In genomic region chr16:30456302-30456701, GRCh38 we compare ENCODE assay signal across 17 cellular contexts. TPM values are rescaled to one million over a fixed set of nuclear protein-coding genes. Genes with fewer than 3 reads are reported as not detected.
A peak's percentile ranks its signal among the peaks of the same experiment; 100 is the strongest.
DNase-seq lines count a peak whose midpoint lies in the region; ATAC-seq lines count a peak whose summit lies in the region.
"Had no signal": no experiment of that assay in that cellular context is flagged by ENCODE, and none has a peak within 500 bp of the region (broad histone marks: within the 10 kb centered on the region; RNA-seq: fewer than 3 reads in every experiment).

No MANE protein-coding gene starts in this region.

- peaks cover 5% of the 10 kb centered on the region for H3K36me3 Mint-ChIP-seq in T-helper 1 cell treated with Interleukin-12 subunit alpha and Interleukin-12 subunit beta and Interleukin-4 antibody, amounts not matched to agents 30 μg/mL and 1 μg/mL, for 36 hours (ENCODE audit: low read depth)
- no peaks in the 10 kb centered on the region for H3K36me3 Mint-ChIP-seq in stimulated activated naive CD8-positive, alpha-beta T cell treated with anti-CD3 and anti-CD28 coated beads, Interleukin-15, Interleukin-2, amounts not matched to agents 100 ng/mL and 50 ng/mL, for 24 hours (ENCODE audit: low read depth)
- peaks cover 2% of the 10 kb centered on the region for H3K36me3 Mint-ChIP-seq in activated naive CD8-positive, alpha-beta T cell treated with anti-CD3 and anti-CD28 coated beads for 36 hours

- H3K9me3 Mint-ChIP-seq in T-helper 1 cell treated with Interleukin-12 subunit alpha and Interleukin-12 subunit beta and Interleukin-4 antibody, amounts not matched to agents 30 μg/mL and 1 μg/mL, for 36 hours, result no peaks in the 10 kb centered on the region
- H3K9me3 Mint-ChIP-seq in stimulated activated naive CD8-positive, alpha-beta T cell treated with anti-CD3 and anti-CD28 coated beads, Interleukin-15, Interleukin-2, amounts not matched to agents 100 ng/mL and 50 ng/mL, for 24 hours, result no peaks in the 10 kb centered on the region
- no peaks in the 10 kb centered on the region for H3K9me3 Mint-ChIP-seq in activated naive CD8-positive, alpha-beta T cell treated with anti-CD3 and anti-CD28 coated beads for 36 hours
- H3K9me3 Mint-ChIP-seq: GM23338 had no signal

- ATAC-seq in stimulated activated naive CD8-positive, alpha-beta T cell treated with anti-CD3 and anti-CD28 coated beads, Interleukin-15, Interleukin-2, amounts not matched to agents 100 U/mL and 50 U/mL, for 24 hours, result no peak
- ATAC-seq: GM23338, lower lobe of right lung, psoas muscle had no signal

- DNase-seq in T-helper 1 cell, result no peak
- no peak for DNase-seq in stimulated activated naive CD8-positive, alpha-beta T cell treated with anti-CD3 and anti-CD28 coated beads, Interleukin-15, Interleukin-2, amounts not matched to agents 100 U/mL and 50 U/mL, for 24 hours
- no peak for DNase-seq in activated naive CD8-positive, alpha-beta T cell treated with anti-CD3 and anti-CD28 coated beads for 36 hours
- no peak for DNase-seq in T1000 (lab: John Stamatoyannopoulos, UW)
- no peak for DNase-seq in cerebellum (ENCODE audit: low spot score)
- DNase-seq in NCI-H1694 (lab: John Stamatoyannopoulos, UW), result no peak
- DNase-seq: activated CD4-positive, alpha-beta T cell treated with anti-CD3 and anti-CD28 coated beads, Interleukin-2, amount 50 U/mL, for 1 hour; DMS79; Karpas-422; lower lobe of right lung; NCI-H187; psoas muscle; tibial artery had no signal

- H3K4me3 Mint-ChIP-seq in T-helper 1 cell treated with Interleukin-12 subunit alpha and Interleukin-12 subunit beta and Interleukin-4 antibody, amounts not matched to agents 30 μg/mL and 1 μg/mL, for 36 hours, result peak overlapping the region; percentile 17
- no peak overlapping the region for H3K4me3 Mint-ChIP-seq in stimulated activated naive CD8-positive, alpha-beta T cell treated with anti-CD3 and anti-CD28 coated beads, Interleukin-15, Interleukin-2, amounts not matched to agents 100 ng/mL and 50 ng/mL, for 24 hours
- H3K4me3 Mint-ChIP-seq in activated naive CD8-positive, alpha-beta T cell treated with anti-CD3 and anti-CD28 coated beads for 36 hours, result no peak overlapping the region
- H3K4me3 Mint-ChIP-seq: GM23338 had no signal

- peak overlapping the region; percentile 73 for H3K27ac Mint-ChIP-seq in T-helper 1 cell treated with Interleukin-12 subunit alpha and Interleukin-12 subunit beta and Interleukin-4 antibody, amounts not matched to agents 30 μg/mL and 1 μg/mL, for 36 hours
- H3K27ac Mint-ChIP-seq in stimulated activated naive CD8-positive, alpha-beta T cell treated with anti-CD3 and anti-CD28 coated beads, Interleukin-15, Interleukin-2, amounts not matched to agents 100 ng/mL and 50 ng/mL, for 24 hours, result peak overlapping the region; percentile 28
- H3K27ac Mint-ChIP-seq in activated naive CD8-positive, alpha-beta T cell treated with anti-CD3 and anti-CD28 coated beads for 36 hours, result peak overlapping the region; percentile 9
- H3K27ac Mint-ChIP-seq: GM23338 had no signal

- H3K4me1 Mint-ChIP-seq in T-helper 1 cell treated with Interleukin-12 subunit alpha and Interleukin-12 subunit beta and Interleukin-4 antibody, amounts not matched to agents 30 μg/mL and 1 μg/mL, for 36 hours (ENCODE audit: low read depth), result peaks cover 64% of the 10 kb centered on the region
- peaks cover 49% of the 10 kb centered on the region for H3K4me1 Mint-ChIP-seq in stimulated activated naive CD8-positive, alpha-beta T cell treated with anti-CD3 and anti-CD28 coated beads, Interleukin-15, Interleukin-2, amounts not matched to agents 100 ng/mL and 50 ng/mL, for 24 hours (ENCODE audit: low read depth)
- H3K4me1 Mint-ChIP-seq in activated naive CD8-positive, alpha-beta T cell treated with anti-CD3 and anti-CD28 coated beads for 36 hours, result peaks cover 55% of the 10 kb centered on the region

- H3K27me3 Mint-ChIP-seq in T-helper 1 cell treated with Interleukin-12 subunit alpha and Interleukin-12 subunit beta and Interleukin-4 antibody, amounts not matched to agents 30 μg/mL and 1 μg/mL, for 36 hours (ENCODE audit: low read depth), result no peaks in the 10 kb centered on the region
- no peaks in the 10 kb centered on the region for H3K27me3 Mint-ChIP-seq in stimulated activated naive CD8-positive, alpha-beta T cell treated with anti-CD3 and anti-CD28 coated beads, Interleukin-15, Interleukin-2, amounts not matched to agents 100 ng/mL and 50 ng/mL, for 24 hours
- H3K27me3 Mint-ChIP-seq in activated naive CD8-positive, alpha-beta T cell treated with anti-CD3 and anti-CD28 coated beads for 36 hours, result peaks cover 3% of the 10 kb centered on the region

RNA-seq across cellular contexts. Expression of gene SEPHS2, which starts 10.6 kb away (rescaled TPM):
- total RNA-seq in activated naive CD8-positive, alpha-beta T cell treated with anti-CD3 and anti-CD28 coated beads for 36 hours, result 10 to 100 TPM; 80.1 to 80.6 TPM
- total RNA-seq in cerebellum, result 5.8 TPM

RNA-seq across cellular contexts. Expression of gene ITGAL, which starts 16.2 kb away (rescaled TPM):
- total RNA-seq in activated naive CD8-positive, alpha-beta T cell treated with anti-CD3 and anti-CD28 coated beads for 36 hours, result 100 to 1,000 TPM; 233 to 235 TPM
- total RNA-seq in cerebellum, result 1.5 TPM
- total RNA-seq: fibroblast of lung had no signal

RNA-seq across cellular contexts. Expression of gene DCTPP1, which starts 26.5 kb away (rescaled TPM):
- 100 to 1,000 TPM; 181 to 183 TPM for total RNA-seq in activated naive CD8-positive, alpha-beta T cell treated with anti-CD3 and anti-CD28 coated beads for 36 hours
- total RNA-seq in cerebellum, result 11.3 TPM

RNA-seq across cellular contexts. Expression of gene ZNF771, which starts 48.9 kb away (rescaled TPM):
- total RNA-seq in activated naive CD8-positive, alpha-beta T cell treated with anti-CD3 and anti-CD28 coated beads for 36 hours, result 1 to 10 TPM; 4.2 to 5.2 TPM
- 9.0 TPM for total RNA-seq in cerebellum

Comparison
In these comparisons a context has a peak if more than half of its experiments do, and no peak if none do; other contexts are left out.
1. H3K27ac Mint-ChIP-seq: peak in every context shown above with its lines; median percentile 73 in T-helper 1 cell treated with Interleukin-12 subunit alpha and Interleukin-12 subunit beta and Interleukin-4 antibody, amounts not matched to agents 30 μg/mL and 1 μg/mL, for 36 hours; 28 in stimulated activated naive CD8-positive, alpha-beta T cell treated with anti-CD3 and anti-CD28 coated beads, Interleukin-15, Interleukin-2, amounts not matched to agents 100 ng/mL and 50 ng/mL, for 24 hours; 9 in activated naive CD8-positive, alpha-beta T cell treated with anti-CD3 and anti-CD28 coated beads for 36 hours.
2. RNA of gene SEPHS2, which starts 10.6 kb away (total RNA-seq): 80.1 to 80.6 TPM in activated naive CD8-positive, alpha-beta T cell treated with anti-CD3 and anti-CD28 coated beads for 36 hours; 5.8 TPM in cerebellum (single experiment); every median in the first group is over 10 times any median in the second.
3. RNA of gene ITGAL, which starts 16.2 kb away (total RNA-seq): 233 to 235 TPM in activated naive CD8-positive, alpha-beta T cell treated with anti-CD3 and anti-CD28 coated beads for 36 hours; 1.5 TPM in cerebellum (single experiment); every median in the first group is over 10 times any median in the second.
4. RNA of gene DCTPP1, which starts 26.5 kb away (total RNA-seq): 181 to 183 TPM in activated naive CD8-positive, alpha-beta T cell treated with anti-CD3 and anti-CD28 coated beads for 36 hours; 11.3 TPM in cerebellum (single experiment); every median in the first group is over 10 times any median in the second.